27 cellular contexts compared by ENCODE assay signal in genomic region chr5:27845248-27845647, GRCh38.
A peak's percentile ranks its signal among the peaks of the same experiment; 100 is the strongest.
DNase-seq lines count a peak whose midpoint lies in the region; ATAC-seq and TF ChIP-seq lines count a peak whose summit lies in the region.
"Had no signal": no experiment of that assay in that cellular context is flagged by ENCODE, and none has a peak within 500 bp of the region (broad histone marks: within the 10 kb centered on the region; RNA-seq: fewer than 3 reads in every experiment).

No MANE protein-coding gene starts in this region.

- peak overlapping the region; percentile 14; the same call in 1 of the 2 replicates for H2AFZ ChIP-seq in PC-3 (ENCODE audit: low read length)
- H2AFZ ChIP-seq: GM23338, PC-9 had no signal

- H3K36me3 ChIP-seq in PC-3 (ENCODE audit: low read depth, low read length) = no peaks in the 10 kb centered on the region
- H3K36me3 ChIP-seq: BLaER1 had no signal

- POLR2A ChIA-PET in PC-3 (lab: Charles Lee; ENCODE audit: unreplicated experiment) = no interaction called here

- CTCF ChIA-PET in PC-3 (lab: Charles Lee) = no interaction called here

- no peaks in the 10 kb centered on the region for H3K79me2 ChIP-seq in PC-3 (ENCODE audit: low read length)

- peaks cover 22% of the 10 kb centered on the region for H3K9me3 Mint-ChIP-seq in stimulated activated effector memory CD8-positive, alpha-beta T cell treated with anti-CD3 and anti-CD28 coated beads, Interleukin-12 subunit alpha, Interleukin-12 subunit beta, amount 100 ng/mL, for 72 hours
- H3K9me3 Mint-ChIP-seq in HFFc6 = peaks cover 19% of the 10 kb centered on the region
- H3K9me3 Mint-ChIP-seq: GM23338 had no signal

- DNase-seq in ELR (ENCODE audit: low read depth) = peak; percentile 15
- peak; percentile 74 for DNase-seq in PC-3
- DNase-seq in fibroblast of peridontal ligament (ENCODE audit: extremely low read depth) = peak; percentile 13
- peak; percentile 5 for DNase-seq in renal cortical epithelial cell (ENCODE audit: low read depth)
- no peak for DNase-seq in stimulated activated effector memory CD8-positive, alpha-beta T cell treated with anti-CD3 and anti-CD28 coated beads, Interleukin-12 subunit alpha, Interleukin-12 subunit beta, amount 100 ng/mL, for 72 hours (ENCODE audit: low spot score in 2 of 2)
- no peak for DNase-seq in HFFc6
- no peak for DNase-seq in iPS-NIHi7 (ENCODE audit: extremely low spot score)
- no peak for DNase-seq in NCI-H526 treated with DMSO at 0.1 percent for 48 hours (lab: John Stamatoyannopoulos, UW)
- DNase-seq: ACHN; CD4-positive, alpha-beta T cell; COR-L47; DMS79 treated with DMSO at 0.1 percent for 48 hours; Karpas-422; MM.1S; NCI-H1048; NCI-H1417 treated with DMSO at 0.1 percent for 48 hours; NCI-H187; NCI-H446; NCI-H526; PC-9; SHP77 treated with DMSO at 0.1 percent for 48 hours had no signal

- H3K9me2 ChIP-seq in PC-3 (replicated peaks; ENCODE audit: low read length) = no peaks in the 10 kb centered on the region

- ATAC-seq in PC-3 = peak; percentile 98
- ATAC-seq in stimulated activated effector memory CD8-positive, alpha-beta T cell treated with anti-CD3 and anti-CD28 coated beads, Interleukin-12 subunit alpha, Interleukin-12 subunit beta, amount 100 ng/mL, for 72 hours = no peak
- ATAC-seq: GM23338, HCT116 had no signal

- no peaks in the 10 kb centered on the region for H3K27me3 Mint-ChIP-seq in HFFc6 (ENCODE audit: insufficient read depth)
- H3K27me3 Mint-ChIP-seq: CD4-positive, alpha-beta T cell had no signal

- TF ChIP-seq CTCF in PC-3 (conservative IDR thresholded peaks at IDR 0.05; ENCODE audit: low read depth, low read length) = no peak
- TF ChIP-seq CTCF in HFFc6 (IDR thresholded peaks at IDR 0.05) = no peak

- no peak overlapping the region for H3K4me3 Mint-ChIP-seq in stimulated activated effector memory CD8-positive, alpha-beta T cell treated with anti-CD3 and anti-CD28 coated beads, Interleukin-12 subunit alpha, Interleukin-12 subunit beta, amount 100 ng/mL, for 72 hours
- H3K4me3 Mint-ChIP-seq in HFFc6 = no peak overlapping the region
- H3K4me3 Mint-ChIP-seq: CD4-positive, alpha-beta T cell; GM23338 had no signal

- BruUV-seq in PC-3 (replicated peaks; lab: Mats Ljungman, UMichigan) = no TSS peak

- H3K9me3 ChIP-seq in PC-3 (ENCODE audit: low read length) = no peaks in the 10 kb centered on the region
- H3K9me3 ChIP-seq: BLaER1 had no signal

- H3F3A ChIP-seq in PC-3 (ENCODE audit: low read length, unreplicated experiment) = no peaks in the 10 kb centered on the region

- H3K4me1 ChIP-seq in PC-3 (ENCODE audit: insufficient read depth, low read length) = peaks cover 10% of the 10 kb centered on the region
- H3K4me1 ChIP-seq: BLaER1 had no signal

- no peak overlapping the region for H3K27ac Mint-ChIP-seq in stimulated activated effector memory CD8-positive, alpha-beta T cell treated with anti-CD3 and anti-CD28 coated beads, Interleukin-12 subunit alpha, Interleukin-12 subunit beta, amount 100 ng/mL, for 72 hours
- no peak overlapping the region for H3K27ac Mint-ChIP-seq in HFFc6
- H3K27ac Mint-ChIP-seq: CD4-positive, alpha-beta T cell; GM23338 had no signal

- H3K27ac ChIP-seq in PC-3 (ENCODE audit: low read length) = peak overlapping the region; percentile 43
- H3K27ac ChIP-seq: 22Rv1, BLaER1, PC-9, RWPE1, SK-N-MC had no signal

- H3K9ac ChIP-seq in PC-3 (ENCODE audit: low read length) = no peak overlapping the region
- H3K9ac ChIP-seq: BLaER1 had no signal

- no peaks in the 10 kb centered on the region for H3K27me3 ChIP-seq in PC-3 (ENCODE audit: low read length)
- H3K27me3 ChIP-seq: BLaER1 had no signal

- H3K4me3 ChIP-seq in PC-3 (ENCODE audit: low read length) = no peak overlapping the region
- H3K4me3 ChIP-seq: BLaER1, GM23338, PC-9, SK-N-MC had no signal

- H3K4me2 ChIP-seq in PC-3 (ENCODE audit: low read length) = 0 out of 2 replicates have a peak overlapping the region, but pooled peaks have one; percentile 5
- H3K4me2 ChIP-seq: BLaER1, GM23338, PC-9 had no signal

- H3K4me1 Mint-ChIP-seq in stimulated activated effector memory CD8-positive, alpha-beta T cell treated with anti-CD3 and anti-CD28 coated beads, Interleukin-12 subunit alpha, Interleukin-12 subunit beta, amount 100 ng/mL, for 72 hours = no peaks in the 10 kb centered on the region
- H3K4me1 Mint-ChIP-seq in HFFc6 (ENCODE audit: low read depth) = no peaks in the 10 kb centered on the region
- H3K4me1 Mint-ChIP-seq: GM23338 had no signal

- H3K36me3 Mint-ChIP-seq in stimulated activated effector memory CD8-positive, alpha-beta T cell treated with anti-CD3 and anti-CD28 coated beads, Interleukin-12 subunit alpha, Interleukin-12 subunit beta, amount 100 ng/mL, for 72 hours = no peaks in the 10 kb centered on the region
- H3K36me3 Mint-ChIP-seq in HFFc6 (ENCODE audit: low read depth) = no peaks in the 10 kb centered on the region

- H4K20me1 ChIP-seq in PC-3 (ENCODE audit: low read length) = no peaks in the 10 kb centered on the region
- H4K20me1 ChIP-seq: BLaER1 had no signal

- intact Hi-C loops in PC-3 (cut with micrococcal nuclease) = no loop called here

Comparison
In these comparisons a context has a peak if more than half of its experiments do, and no peak if none do; other contexts are left out.
1. DNase-seq: peak in ELR (single experiment), PC-3 (single experiment), fibroblast of peridontal ligament (single experiment) and renal cortical epithelial cell (single experiment); none in stimulated activated effector memory CD8-positive, alpha-beta T cell treated with anti-CD3 and anti-CD28 coated beads, Interleukin-12 subunit alpha, Interleukin-12 subunit beta, amount 100 ng/mL, for 72 hours (0 of 2), HFFc6 (single experiment), iPS-NIHi7 (single experiment) and NCI-H526 treated with DMSO at 0.1 percent for 48 hours (single experiment).